ENCODE assay signal across 24 cellular contexts in the genomic region with DNA sequence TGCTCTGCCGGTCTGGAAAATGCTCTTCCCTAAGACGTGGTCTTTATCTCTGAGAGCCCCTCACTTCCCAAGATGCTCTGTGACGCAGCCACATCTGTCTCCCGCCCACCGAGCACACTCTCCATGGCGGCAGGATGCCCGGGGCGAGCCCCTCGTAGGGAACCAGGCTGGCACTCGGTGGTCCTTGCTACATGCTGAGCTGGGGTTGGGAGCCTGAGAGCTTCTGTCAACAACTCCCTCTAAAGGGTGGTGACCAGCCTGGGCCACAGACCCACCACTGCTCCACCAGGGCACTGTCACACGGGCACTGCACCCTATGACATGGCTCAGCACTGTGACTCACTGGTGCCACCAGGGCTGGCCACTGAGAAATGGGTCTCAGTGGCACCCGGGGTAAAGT.
"Had no signal": no experiment of that assay in that cellular context is flagged by ENCODE, and none has a peak within 500 bp of the region (broad histone marks: within the 10 kb centered on the region; RNA-seq: fewer than 3 reads in every experiment).

No MANE protein-coding gene starts in this region.

- H3K9me3 ChIP-seq: ascending aorta, body of pancreas had no signal

- H3K27ac ChIP-seq: ascending aorta, body of pancreas, SJSA1 had no signal

- DNase-seq: activated CD4-positive, alpha-beta T cell treated with anti-CD3 and anti-CD28 coated beads for 48 hours; activated CD4-positive, alpha-beta T cell treated with anti-CD3 and anti-CD28 coated beads, Interleukin-2, amount 50 U/mL, for 4 hours; activated CD4-positive, CD25-positive, alpha-beta regulatory T cell treated with anti-CD3 and anti-CD28 coated beads, Interleukin-2, amount 50 U/mL, for 72 hours; activated CD8-positive, alpha-beta memory T cell treated with anti-CD3 and anti-CD28 coated beads, Interleukin-2, amount 50 U/mL, for 48 hours; activated CD8-positive, alpha-beta T cell treated with anti-CD3 and anti-CD28 coated beads, Interleukin-2, amount 10 ng/mL, durations not matched to agents 7 days and 5 days; activated naive CD8-positive, alpha-beta T cell treated with anti-CD3 and anti-CD28 coated beads, Interleukin-2, amount 50 U/mL, for 24 hours; activated T-cell treated with anti-CD3 and anti-CD28 coated beads, Interleukin-2, amount 50 U/mL, for 1 hour; amniotic stem cell; body of pancreas; central memory CD4-positive, alpha-beta T cell; Kasumi-1; KBM-7; NCI-H1048; NCI-H1930; NCI-H2171 treated with DMSO at 0.1 percent for 48 hours; NCI-H226; NCI-H526; NCI-H774; Right ventricle myocardium superior; SW 1271 had no signal

- H3K9me3 Mint-ChIP-seq: activated naive CD4-positive, alpha-beta T cell treated with anti-CD3 and anti-CD28 coated beads, Interleukin-2, amount 50 U/mL, for 72 hours; activated naive CD8-positive, alpha-beta T cell treated with anti-CD3 and anti-CD28 coated beads, Interleukin-2, amount 50 U/mL, for 24 hours; WTC11 had no signal

- H3K27ac Mint-ChIP-seq: activated naive CD8-positive, alpha-beta T cell treated with anti-CD3 and anti-CD28 coated beads, Interleukin-2, amount 50 U/mL, for 24 hours; WTC11 had no signal

- H3K4me3 Mint-ChIP-seq: activated CD8-positive, alpha-beta T cell treated with anti-CD3 and anti-CD28 coated beads, Interleukin-2, amount 10 ng/mL, durations not matched to agents 7 days and 5 days; activated naive CD8-positive, alpha-beta T cell treated with anti-CD3 and anti-CD28 coated beads, Interleukin-2, amount 50 U/mL, for 24 hours had no signal

- H3K27me3 ChIP-seq: ascending aorta, body of pancreas, SJSA1 had no signal

- H3K4me3 ChIP-seq: ascending aorta, body of pancreas, SJSA1 had no signal

- H3K27me3 Mint-ChIP-seq: activated naive CD8-positive, alpha-beta T cell treated with anti-CD3 and anti-CD28 coated beads, Interleukin-2, amount 50 U/mL, for 24 hours had no signal
